22 cellular contexts compared by ENCODE assay signal in genomic region chrX:69357293-69357692, GRCh38.
A peak's percentile ranks its signal among the peaks of the same experiment; 100 is the strongest.
DNase-seq lines count a peak whose midpoint lies in the region; ATAC-seq and TF ChIP-seq lines count a peak whose summit lies in the region.
"Had no signal": no experiment of that assay in that cellular context is flagged by ENCODE, and none has a peak within 500 bp of the region (broad histone marks: within the 10 kb centered on the region; RNA-seq: fewer than 3 reads in every experiment).

No MANE protein-coding gene starts in this region.

- no peaks in the 10 kb centered on the region for H3K9me3 ChIP-seq in left ventricle myocardium inferior (replicated peaks)
- H3K9me3 ChIP-seq: BE2C, MG63, Peyer's patch had no signal

- intact Hi-C loops in left ventricle myocardium superior (cut with micrococcal nuclease): no loop called here
- intact Hi-C loops in left ventricle myocardium inferior (cut with micrococcal nuclease): no loop called here

- ATAC-seq in left ventricle myocardium superior: peak; percentile 35
- ATAC-seq in HG03442 (IDR thresholded peaks at IDR 0.05; ENCODE audit: unreplicated experiment): no peak
- ATAC-seq: HepG2, K562 had no signal

- H3K4me3 ChIP-seq in left ventricle myocardium inferior (no peak overlapping the region), epithelial cell of esophagus (ENCODE audit: low read length) (no peak overlapping the region)
- H3K4me3 ChIP-seq: GM23248, K562, MG63, Peyer's patch had no signal

- TF ChIP-seq CTCF in left ventricle myocardium inferior (IDR thresholded peaks at IDR 0.05; ENCODE audit: borderline replicate concordance): no peak
- TF ChIP-seq CTCF in epithelial cell of esophagus (IDR thresholded peaks at IDR 0.05; ENCODE audit: insufficient read depth, low read depth, low read length, missing control alignments): no peak

- H3K36me3 ChIP-seq in left ventricle myocardium inferior: no peaks in the 10 kb centered on the region
- H3K36me3 ChIP-seq: BE2C, MG63, Peyer's patch had no signal

- no peak for DNase-seq in left ventricle myocardium superior
- DNase-seq in left ventricle myocardium inferior: no peak
- DNase-seq in NCI-H345 treated with DMSO at 0.1 percent for 48 hours (lab: John Stamatoyannopoulos, UW; ENCODE audit: unreplicated experiment): peak; percentile 25
- DNase-seq in epithelial cell of esophagus (ENCODE audit: low read depth): peak; percentile 2
- DNase-seq in SW 1271 (lab: John Stamatoyannopoulos, UW): no peak
- no peak for DNase-seq in cerebellar nuclear complex (lab: John Stamatoyannopoulos, UW)
- DNase-seq: BE2C; CD4-positive, CD25-positive, alpha-beta regulatory T cell; GM23248; H9; HFFc6; MG63; NCI-H1092; NCI-H146; NCI-H2029 treated with DMSO at 0.1 percent for 48 hours; NCI-H510A; NCI-H774; Peyer's patch had no signal

- no peaks in the 10 kb centered on the region for H3K27me3 ChIP-seq in left ventricle myocardium inferior (ENCODE audit: low read depth)
- H3K27me3 ChIP-seq: BE2C, MG63, Peyer's patch had no signal

- H3K4me1 ChIP-seq in left ventricle myocardium inferior: peaks cover 9% of the 10 kb centered on the region
- H3K4me1 ChIP-seq: BE2C, Peyer's patch had no signal

- H3K27ac ChIP-seq in left ventricle myocardium inferior (replicated peaks): no peak overlapping the region
- H3K27ac ChIP-seq: GM23248, HL-60, Peyer's patch had no signal

Comparison
In these comparisons a context has a peak if more than half of its experiments do, and no peak if none do; other contexts are left out.
1. DNase-seq: peak in NCI-H345 treated with DMSO at 0.1 percent for 48 hours (single experiment) and epithelial cell of esophagus (single experiment); none in left ventricle myocardium superior (single experiment), left ventricle myocardium inferior (single experiment), SW 1271 (0 of 2) and cerebellar nuclear complex (0 of 2).